10 cellular contexts compared by ENCODE assay signal in genomic region chr15:58447244-58448010, GRCh38. TPM values are rescaled to one million over a fixed set of nuclear protein-coding genes. Genes with fewer than 3 reads are reported as not detected.
A peak's percentile ranks its signal among the peaks of the same experiment; 100 is the strongest.
DNase-seq lines count a peak whose midpoint lies in the region; ATAC-seq, FAIRE-seq and TF ChIP-seq lines count a peak whose summit lies in the region.
"Had no signal": no experiment of that assay in that cellular context is flagged by ENCODE, and none has a peak within 500 bp of the region (broad histone marks: within the 10 kb centered on the region; RNA-seq: fewer than 3 reads in every experiment).

No MANE protein-coding gene starts in this region.

- DNase-seq in CD4-positive, CD25-positive, alpha-beta regulatory T cell = no peak
- DNase-seq in Kasumi-1 (lab: John Stamatoyannopoulos, UW) = peak; percentile 73 to 76
- peak; percentile 73 for DNase-seq in astrocyte of the hippocampus (ENCODE audit: low read depth, low spot score)
- DNase-seq in naive thymus-derived CD4-positive, alpha-beta T cell = no peak
- no peak for DNase-seq in GM12892 (ENCODE audit: insufficient read length)
- no peak for DNase-seq in NCI-H1417 (lab: John Stamatoyannopoulos, UW)
- no peak for DNase-seq in OCI-M2 (lab: John Stamatoyannopoulos, UW; ENCODE audit: unreplicated experiment)
- DNase-seq: activated CD8-positive, alpha-beta memory T cell treated with anti-CD3 and anti-CD28 coated beads, Interleukin-2, amount 10 ng/mL, durations not matched to agents 7 days and 5 days had no signal

- POLR2A ChIA-PET in naive thymus-derived CD4-positive, alpha-beta T cell (lab: Charles Lee) = no interaction called here

- no peak overlapping the region for H3K4me3 Mint-ChIP-seq in CD4-positive, CD25-positive, alpha-beta regulatory T cell
- peak overlapping the region in 2 of 10 donors; percentile 20 to 27 for H3K4me3 Mint-ChIP-seq in naive thymus-derived CD4-positive, alpha-beta T cell
- H3K4me3 Mint-ChIP-seq: activated CD8-positive, alpha-beta memory T cell treated with anti-CD3 and anti-CD28 coated beads, Interleukin-2, amount 10 ng/mL, durations not matched to agents 7 days and 5 days had no signal

- no peak for TF ChIP-seq POLR2A in GM12892 (IDR thresholded peaks at IDR 0.05; ENCODE audit: low read depth, low read length)

- no peaks in the 10 kb centered on the region for H3K36me3 Mint-ChIP-seq in CD4-positive, CD25-positive, alpha-beta regulatory T cell
- peaks cover 0 to 3% (median 0%) of the 10 kb centered on the region in 5 donors for H3K36me3 Mint-ChIP-seq in naive thymus-derived CD4-positive, alpha-beta T cell

- no peaks in the 10 kb centered on the region for H3K36me3 ChIP-seq in CD4-positive, CD25-positive, alpha-beta regulatory T cell (ENCODE audit: control insufficient read depth, insufficient read depth, low read length)
- H3K36me3 ChIP-seq in naive thymus-derived CD4-positive, alpha-beta T cell (ENCODE audit: control insufficient read depth in 2 of 3, insufficient read depth in 3 of 3, low read length in 3 of 3) = no peaks in the 10 kb centered on the region

- FAIRE-seq in GM12892 (lab: Jason Lieb, UNC) = no peak

- peaks cover 0 to 6% (median 0%) of the 10 kb centered on the region in 4 donors for H3K4me1 Mint-ChIP-seq in CD4-positive, CD25-positive, alpha-beta regulatory T cell
- peaks cover 0 to 24% (median 14%) of the 10 kb centered on the region in 7 donors for H3K4me1 Mint-ChIP-seq in naive thymus-derived CD4-positive, alpha-beta T cell

- no peaks in the 10 kb centered on the region for H3K27me3 Mint-ChIP-seq in CD4-positive, CD25-positive, alpha-beta regulatory T cell
- H3K27me3 Mint-ChIP-seq in naive thymus-derived CD4-positive, alpha-beta T cell = no peaks in the 10 kb centered on the region
- H3K27me3 Mint-ChIP-seq: activated CD8-positive, alpha-beta memory T cell treated with anti-CD3 and anti-CD28 coated beads, Interleukin-2, amount 10 ng/mL, durations not matched to agents 7 days and 5 days had no signal

- H3K27me3 ChIP-seq in CD4-positive, CD25-positive, alpha-beta regulatory T cell (ENCODE audit: control insufficient read depth, insufficient read depth, low read length) = no peaks in the 10 kb centered on the region
- no peaks in the 10 kb centered on the region for H3K27me3 ChIP-seq in naive thymus-derived CD4-positive, alpha-beta T cell (ENCODE audit: control insufficient read depth in 2 of 2, insufficient read depth in 2 of 2, low read length in 2 of 2)

- intact Hi-C loops in naive thymus-derived CD4-positive, alpha-beta T cell (cut with micrococcal nuclease) = loop anchor here in 1 of 2 donors (5.0 kb wide), 1 partner anchor 45 kb away; no protein-coding TSS in a partner anchor

- CTCF ChIA-PET in naive thymus-derived CD4-positive, alpha-beta T cell (lab: Charles Lee) = interaction anchor here (0.7 kb wide), 1 partner anchor 14 kb away, joined by 3 read pairs; no protein-coding TSS in a partner anchor

- H3K4me1 ChIP-seq in CD4-positive, CD25-positive, alpha-beta regulatory T cell (ENCODE audit: control insufficient read depth, insufficient read depth, low read length, poor library complexity, severe bottlenecking) = no peaks in the 10 kb centered on the region
- no peaks in the 10 kb centered on the region for H3K4me1 ChIP-seq in naive thymus-derived CD4-positive, alpha-beta T cell (ENCODE audit: control insufficient read depth in 2 of 2, insufficient read depth in 2 of 2, low read length in 2 of 2)

- no peaks in the 10 kb centered on the region for H3K9me3 Mint-ChIP-seq in CD4-positive, CD25-positive, alpha-beta regulatory T cell
- peaks cover 0 to 2% (median 0%) of the 10 kb centered on the region in 11 donors for H3K9me3 Mint-ChIP-seq in naive thymus-derived CD4-positive, alpha-beta T cell

- no peak overlapping the region for H3K4me3 ChIP-seq in CD4-positive, CD25-positive, alpha-beta regulatory T cell (ENCODE audit: low read depth, low read length)
- H3K4me3 ChIP-seq in naive thymus-derived CD4-positive, alpha-beta T cell (ENCODE audit: low read length) = no peak overlapping the region

- no peak for ATAC-seq in CD4-positive, CD25-positive, alpha-beta regulatory T cell (ENCODE audit: low read depth in 2 of 2)
- ATAC-seq in naive thymus-derived CD4-positive, alpha-beta T cell = peak; percentile 40
- ATAC-seq in GM21528 (IDR thresholded peaks at IDR 0.05; ENCODE audit: low FRiP score, unreplicated experiment) = no peak
- ATAC-seq: activated CD8-positive, alpha-beta memory T cell treated with anti-CD3 and anti-CD28 coated beads, Interleukin-2, amount 10 ng/mL, durations not matched to agents 7 days and 5 days had no signal

- H3K27ac ChIP-seq in CD4-positive, CD25-positive, alpha-beta regulatory T cell (ENCODE audit: insufficient read depth, low read length, poor library complexity, severe bottlenecking) = no peak overlapping the region
- no peak overlapping the region for H3K27ac ChIP-seq in naive thymus-derived CD4-positive, alpha-beta T cell (ENCODE audit: low read depth, low read length)

- H3K27ac Mint-ChIP-seq in CD4-positive, CD25-positive, alpha-beta regulatory T cell = peak overlapping the region in 2 of 3 donors; percentile 32 to 62
- peak overlapping the region in 3 of 9 donors; percentile 5 to 77 (median 46) for H3K27ac Mint-ChIP-seq in naive thymus-derived CD4-positive, alpha-beta T cell
- H3K27ac Mint-ChIP-seq: activated CD8-positive, alpha-beta memory T cell treated with anti-CD3 and anti-CD28 coated beads, Interleukin-2, amount 10 ng/mL, durations not matched to agents 7 days and 5 days had no signal

- no peaks in the 10 kb centered on the region for H3K9me3 ChIP-seq in CD4-positive, CD25-positive, alpha-beta regulatory T cell (ENCODE audit: control insufficient read depth in 2 of 2, low read length in 2 of 2)
- H3K9me3 ChIP-seq in naive thymus-derived CD4-positive, alpha-beta T cell (ENCODE audit: control insufficient read depth in 2 of 3, low read length in 3 of 3) = no peaks in the 10 kb centered on the region

RNA-seq across cellular contexts. Expression of gene LIPC, which starts 15.6 kb away (rescaled TPM):
- total RNA-seq in CD4-positive, CD25-positive, alpha-beta regulatory T cell = 0.99 TPM
- 1 to 10 TPM in 3 of 4 donors, under 1 TPM in 1; 0.54 to 1.7 (median 1.6) TPM for polyA plus RNA-seq in CD4-positive, CD25-positive, alpha-beta regulatory T cell
- total RNA-seq in naive thymus-derived CD4-positive, alpha-beta T cell = 1 to 10 TPM in 1 of 5 experiments, under 1 TPM in 4; 0.46 to 5.1 (median 0.77) TPM
- polyA plus RNA-seq in naive thymus-derived CD4-positive, alpha-beta T cell = 1 to 10 TPM in 1 of 2 donors, under 1 TPM in 1; 0.58 to 2.1 TPM
- polyA plus RNA-seq in GM12892 (2012; ENCODE audit: missing spikeins) = not detected
- polyA plus RNA-seq: neural cell had no signal

Comparison
In these comparisons a context has a peak if more than half of its experiments do, and no peak if none do; other contexts are left out.
1. DNase-seq: peak in Kasumi-1 (2 of 2) and astrocyte of the hippocampus (single experiment); none in CD4-positive, CD25-positive, alpha-beta regulatory T cell (0 of 3), naive thymus-derived CD4-positive, alpha-beta T cell (0 of 9), GM12892 (single experiment), NCI-H1417 (0 of 3) and OCI-M2 (single experiment).